Comparison of ENCODE assay signal across 16 cellular contexts in the genomic region with DNA sequence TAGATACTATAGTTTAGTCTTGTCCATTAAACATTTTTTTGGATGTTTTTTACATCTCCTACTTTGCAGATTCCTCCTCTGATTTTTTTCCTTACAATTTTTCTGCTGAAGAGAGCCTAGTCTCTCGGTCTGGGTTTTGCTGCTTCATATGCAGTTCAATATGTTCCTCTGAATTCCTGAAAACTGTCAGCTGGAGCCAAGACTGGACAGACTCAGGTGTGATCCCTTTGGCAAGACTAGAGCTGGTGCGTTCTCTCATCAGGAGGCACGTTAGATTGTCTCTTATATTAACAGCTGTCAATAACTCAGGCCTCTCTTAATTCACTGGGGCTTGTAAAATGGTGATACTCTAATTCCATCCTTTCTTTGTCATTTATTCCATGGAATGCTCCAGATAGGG. TPM values are rescaled to one million over a fixed set of nuclear protein-coding genes. Genes with fewer than 3 reads are reported as not detected.
"Had no signal": no experiment of that assay in that cellular context is flagged by ENCODE, and none has a peak within 500 bp of the region (broad histone marks: within the 10 kb centered on the region; RNA-seq: fewer than 3 reads in every experiment).

No MANE protein-coding gene starts in this region.

- H3K9me3 ChIP-seq: right atrium auricular region, upper lobe of left lung had no signal

- H3K4me3 Mint-ChIP-seq: natural killer cell treated with Interleukin-12 subunit alpha and Interleukin-12 subunit beta and Interleukin-15 and Interleukin-18, amount 100 ng/mL, for 72 hours; T-helper 17 cell had no signal

- H3K27me3 ChIP-seq: right atrium auricular region, upper lobe of left lung had no signal

- H3K27me3 Mint-ChIP-seq: natural killer cell treated with Interleukin-12 subunit alpha and Interleukin-12 subunit beta and Interleukin-15 and Interleukin-18, amount 100 ng/mL, for 72 hours; T-helper 17 cell had no signal

- H3K4me3 ChIP-seq: right atrium auricular region, skin epidermis, upper lobe of left lung had no signal

- H3K27ac Mint-ChIP-seq: T-helper 17 cell had no signal

- H3K9me3 Mint-ChIP-seq: natural killer cell treated with Interleukin-12 subunit alpha and Interleukin-12 subunit beta and Interleukin-15 and Interleukin-18, amount 100 ng/mL, for 72 hours had no signal

- ATAC-seq: left ventricle myocardium superior; natural killer cell treated with Interleukin-12 subunit alpha and Interleukin-12 subunit beta and Interleukin-15 and Interleukin-18, amount 100 ng/mL, for 72 hours; T-helper 17 cell had no signal

- DNase-seq: activated CD4-positive, alpha-beta T cell treated with anti-CD3 and anti-CD28 coated beads, Interleukin-2, amount 50 U/mL, for 1 hour; activated gamma-delta T cell; effector CD8-positive, alpha-beta T cell; foreskin fibroblast; kidney glomerular epithelial cell; left ventricle myocardium superior; mesenchymal stem cell; SIG-M5; stimulated activated CD4-positive, alpha-beta T cell treated with anti-CD3 and anti-CD28 coated beads, Interleukin-15, amount 100 ng/mL, for 24 hours; stimulated activated CD4-positive, alpha-beta T cell treated with anti-CD3 and anti-CD28 coated beads, Interleukin-4, amount 100 ng/mL, for 1 hour; stimulated activated naive CD4-positive, alpha-beta T cell treated with Interleukin-2 at 50 U/mL for 16 hours; T-helper 17 cell; upper lobe of left lung had no signal

- H3K27ac ChIP-seq: right atrium auricular region, skin epidermis, upper lobe of left lung had no signal

- H3K4me1 ChIP-seq: right atrium auricular region had no signal

RNA-seq across cellular contexts. Expression of gene GHRL, which starts 13.4 kb away (rescaled TPM):
- total RNA-seq: left ventricle myocardium superior, right atrium auricular region had no signal
